17 cellular contexts compared by ENCODE assay signal in the genomic region with DNA sequence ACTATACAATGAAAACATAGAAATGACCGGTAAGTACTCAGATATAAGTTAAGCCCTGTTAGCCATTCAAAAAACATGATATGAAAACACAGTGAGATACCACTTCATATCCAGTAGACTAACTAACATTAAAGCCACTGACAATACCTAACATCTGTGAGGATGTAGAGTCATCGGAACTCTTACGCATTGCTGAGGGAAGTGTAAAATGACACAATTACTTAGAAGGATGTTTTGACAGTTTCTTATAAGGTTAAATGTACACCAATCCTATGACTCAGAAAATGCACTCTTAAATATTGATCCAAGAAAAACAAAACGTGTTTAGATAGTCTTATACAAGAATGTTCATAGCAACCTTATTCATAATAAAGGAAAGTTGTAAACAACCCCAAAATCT.
"Had no signal": no experiment of that assay in that cellular context is flagged by ENCODE, and none has a peak within 500 bp of the region (broad histone marks: within the 10 kb centered on the region; RNA-seq: fewer than 3 reads in every experiment).

No MANE protein-coding gene starts in this region.

- H3K9me3 ChIP-seq: neutrophil, psoas muscle, right lobe of liver, vagina had no signal

- H3K27me3 ChIP-seq: heart left ventricle, neutrophil, right lobe of liver, stomach, vagina had no signal

- H3K4me3 Mint-ChIP-seq: naive thymus-derived CD4-positive, alpha-beta T cell; nephron progenitor cell; stimulated activated naive B cell treated with anti-CD40 and anti-IgM and Interleukin-4, amounts not matched to agents 10 μg/mL and 1 μg/mL and 100 μg/mL, for 72 hours; type B pancreatic cell had no signal

- H3K36me3 ChIP-seq: heart left ventricle, neutrophil, right lobe of liver, stomach, vagina had no signal

- ATAC-seq: heart left ventricle; naive thymus-derived CD4-positive, alpha-beta T cell; psoas muscle; right lobe of liver; stimulated activated naive B cell treated with anti-CD40 and anti-IgM and Interleukin-4, amounts not matched to agents 10 μg/mL and 1 μg/mL and 100 μg/mL, for 72 hours had no signal

- DNase-seq: effector memory CD4-positive, alpha-beta T cell; heart left ventricle; hippocampal formation; kidney glomerular epithelial cell; naive thymus-derived CD4-positive, alpha-beta T cell; nephron progenitor cell; psoas muscle; retina; right lobe of liver; stimulated activated CD4-positive, alpha-beta T cell treated with anti-CD3 and anti-CD28 coated beads, Interleukin-1b, Interleukin-23, amount 100 ng/mL, for 48 hours; stimulated activated CD4-positive, alpha-beta T cell treated with anti-CD3 and anti-CD28 coated beads, Interleukin-4, amount 100 ng/mL, for 4 hours; stimulated activated naive B cell treated with anti-CD40 and anti-IgM and Interleukin-4, amounts not matched to agents 10 μg/mL and 1 μg/mL and 100 μg/mL, for 72 hours; stomach; substantia nigra had no signal

- H3K4me3 ChIP-seq: heart left ventricle, psoas muscle, right lobe of liver, stomach, vagina had no signal

- H3K27ac ChIP-seq: heart left ventricle, neutrophil, psoas muscle, right lobe of liver, stomach, vagina had no signal

- H3K9me3 Mint-ChIP-seq: type B pancreatic cell had no signal

- H3K4me1 Mint-ChIP-seq: stimulated activated naive B cell treated with anti-CD40 and anti-IgM and Interleukin-4, amounts not matched to agents 10 μg/mL and 1 μg/mL and 100 μg/mL, for 72 hours had no signal

- H3K4me1 ChIP-seq: heart left ventricle, psoas muscle, right lobe of liver, stomach, vagina had no signal

- H3K27me3 Mint-ChIP-seq: stimulated activated naive B cell treated with anti-CD40 and anti-IgM and Interleukin-4, amounts not matched to agents 10 μg/mL and 1 μg/mL and 100 μg/mL, for 72 hours; type B pancreatic cell had no signal

- H3K36me3 Mint-ChIP-seq: stimulated activated naive B cell treated with anti-CD40 and anti-IgM and Interleukin-4, amounts not matched to agents 10 μg/mL and 1 μg/mL and 100 μg/mL, for 72 hours; type B pancreatic cell had no signal

- H3K27ac Mint-ChIP-seq: naive thymus-derived CD4-positive, alpha-beta T cell; nephron progenitor cell; stimulated activated naive B cell treated with anti-CD40 and anti-IgM and Interleukin-4, amounts not matched to agents 10 μg/mL and 1 μg/mL and 100 μg/mL, for 72 hours; type B pancreatic cell had no signal
